7 cellular contexts compared by ENCODE assay signal in the genomic region with DNA sequence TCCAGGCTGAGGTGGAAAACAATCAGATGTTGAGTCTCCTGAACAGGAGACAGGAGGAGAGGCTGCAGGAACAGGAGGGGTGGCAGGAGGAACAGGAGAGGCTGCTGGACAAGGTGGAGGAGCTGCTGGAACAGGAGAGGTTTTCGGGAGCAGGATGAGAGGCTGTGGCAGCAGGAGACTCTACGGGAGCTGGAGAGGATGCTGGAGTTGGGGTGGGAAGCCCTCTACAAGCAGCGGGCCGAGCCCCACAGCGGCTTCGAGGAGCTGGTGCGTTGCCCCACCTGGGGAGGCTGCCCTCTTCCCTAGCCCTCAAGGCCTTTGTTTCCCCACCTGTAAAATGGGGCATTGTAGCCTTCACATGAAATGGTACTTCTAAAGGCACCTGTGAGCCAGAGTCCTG.
DNase-seq lines count a peak whose midpoint lies in the region; ATAC-seq and TF ChIP-seq lines count a peak whose summit lies in the region.
"Not testable (repeated sequence)": the region's sequence is repeated elsewhere in the genome, so short reads cannot be mapped to it uniquely, and the experiment has no call there.

No MANE protein-coding gene starts in this region.

- not testable (repeated sequence) for H3K4me3 Mint-ChIP-seq in activated CD8-positive, alpha-beta memory T cell treated with anti-CD3 and anti-CD28 coated beads, Interleukin-2, amount 10 ng/mL, durations not matched to agents 7 days and 5 days; endodermal cell

- ATAC-seq in RWPE2 (ENCODE audit: low read depth); activated CD8-positive, alpha-beta memory T cell treated with anti-CD3 and anti-CD28 coated beads, Interleukin-2, amount 10 ng/mL, durations not matched to agents 7 days and 5 days; upper lobe of right lung: not testable (repeated sequence)

- TF ChIP-seq CTCF in RWPE2 (IDR thresholded peaks at IDR 0.05; ENCODE audit: poor library complexity, severe bottlenecking); endodermal cell (conservative IDR thresholded peaks at IDR 0.05); right atrium auricular region (IDR thresholded peaks at IDR 0.05); ovary (IDR thresholded peaks at IDR 0.05); upper lobe of right lung (IDR thresholded peaks at IDR 0.05): not testable (repeated sequence)

- not testable (repeated sequence) for H3K4me3 ChIP-seq in RWPE2 (ENCODE audit: severe bottlenecking); endodermal cell (ENCODE audit: low read length); right atrium auricular region; ovary; upper lobe of right lung

- not testable (repeated sequence) for H3K36me3 ChIP-seq in RWPE2 (ENCODE audit: low read depth); endodermal cell (ENCODE audit: control insufficient read depth, insufficient read depth, low read length); right atrium auricular region; ovary; upper lobe of right lung

- not testable (repeated sequence) for H3K9ac ChIP-seq in endodermal cell (ENCODE audit: extremely low read depth, low read length, poor library complexity, severe bottlenecking)

- not testable (repeated sequence) for H3K27me3 ChIP-seq in RWPE2 (ENCODE audit: insufficient read depth, poor library complexity, severe bottlenecking); endodermal cell (ENCODE audit: control insufficient read depth, insufficient read depth, low read length, poor library complexity, severe bottlenecking); right atrium auricular region; ovary; upper lobe of right lung

- H3K27ac ChIP-seq in RWPE2 (ENCODE audit: poor library complexity, severe bottlenecking); endodermal cell (ENCODE audit: low read depth, low read length); right atrium auricular region; ovary; upper lobe of right lung: not testable (repeated sequence)

- H3K27me3 Mint-ChIP-seq in activated CD8-positive, alpha-beta memory T cell treated with anti-CD3 and anti-CD28 coated beads, Interleukin-2, amount 10 ng/mL, durations not matched to agents 7 days and 5 days: not testable (repeated sequence)
- H3K27me3 Mint-ChIP-seq in endodermal cell (ENCODE audit: insufficient read depth): peaks cover 21% of the 10 kb centered on the region

- H3K27ac Mint-ChIP-seq in activated CD8-positive, alpha-beta memory T cell treated with anti-CD3 and anti-CD28 coated beads, Interleukin-2, amount 10 ng/mL, durations not matched to agents 7 days and 5 days; endodermal cell: not testable (repeated sequence)

- H3K9me3 ChIP-seq in RWPE2 (ENCODE audit: severe bottlenecking); endodermal cell (ENCODE audit: control insufficient read depth, low read length); right atrium auricular region; ovary; upper lobe of right lung: not testable (repeated sequence)

- H3K4me1 Mint-ChIP-seq in activated CD8-positive, alpha-beta memory T cell treated with anti-CD3 and anti-CD28 coated beads, Interleukin-2, amount 10 ng/mL, durations not matched to agents 7 days and 5 days; endodermal cell: not testable (repeated sequence)

- WGBS in endodermal cell (ENCODE audit: insufficient coverage in 1 of 2, insufficient read length in 1 of 2), 2 experiments: 89 to 90% methylated on average over 1 to 6 of the region's 7 CpGs
- 74 to 79% (median 76%) methylated on average over 7 of the region's 7 CpGs for WGBS in ovary, 3 donors

- CTCF ChIA-PET in activated CD8-positive, alpha-beta memory T cell treated with anti-CD3 and anti-CD28 coated beads, Interleukin-2, amount 10 ng/mL, durations not matched to agents 7 days and 5 days (lab: Charles Lee): not testable (repeated sequence)

- TF ChIP-seq POLR2A in ovary (IDR thresholded peaks at IDR 0.05): not testable (repeated sequence)

- not testable (repeated sequence) for H3K9me3 Mint-ChIP-seq in activated CD8-positive, alpha-beta memory T cell treated with anti-CD3 and anti-CD28 coated beads, Interleukin-2, amount 10 ng/mL, durations not matched to agents 7 days and 5 days (ENCODE audit: low read depth); endodermal cell

- not testable (repeated sequence) for H3K36me3 Mint-ChIP-seq in activated CD8-positive, alpha-beta memory T cell treated with anti-CD3 and anti-CD28 coated beads, Interleukin-2, amount 10 ng/mL, durations not matched to agents 7 days and 5 days; endodermal cell (ENCODE audit: low read depth)

- intact Hi-C loops in ovary (cut with DNase I); upper lobe of right lung (cut with DNase I): not testable (repeated sequence)

- TF ChIP-seq EP300 in ovary (IDR thresholded peaks at IDR 0.05): not testable (repeated sequence)

- DNase-seq in RWPE2 (ENCODE audit: low spot score) (peak; percentile 36), endodermal cell (peak; percentile 25), right atrium auricular region (ENCODE audit: low spot score) (peak; percentile 44), mesenteric fat pad (ENCODE audit: low spot score) (peak; percentile 55), ovary (peak in 3 of 5 donors; percentile 5 to 23 (median 6)), upper lobe of right lung (peak; percentile 46)
- DNase-seq in activated CD8-positive, alpha-beta memory T cell treated with anti-CD3 and anti-CD28 coated beads, Interleukin-2, amount 10 ng/mL, durations not matched to agents 7 days and 5 days: peak; percentile 18

- H3K4me1 ChIP-seq in RWPE2 (ENCODE audit: insufficient read depth, poor library complexity, severe bottlenecking); endodermal cell (ENCODE audit: control insufficient read depth, insufficient read depth, low read length); right atrium auricular region; ovary (ENCODE audit: insufficient read depth); upper lobe of right lung: not testable (repeated sequence)
